In the genomic region with DNA sequence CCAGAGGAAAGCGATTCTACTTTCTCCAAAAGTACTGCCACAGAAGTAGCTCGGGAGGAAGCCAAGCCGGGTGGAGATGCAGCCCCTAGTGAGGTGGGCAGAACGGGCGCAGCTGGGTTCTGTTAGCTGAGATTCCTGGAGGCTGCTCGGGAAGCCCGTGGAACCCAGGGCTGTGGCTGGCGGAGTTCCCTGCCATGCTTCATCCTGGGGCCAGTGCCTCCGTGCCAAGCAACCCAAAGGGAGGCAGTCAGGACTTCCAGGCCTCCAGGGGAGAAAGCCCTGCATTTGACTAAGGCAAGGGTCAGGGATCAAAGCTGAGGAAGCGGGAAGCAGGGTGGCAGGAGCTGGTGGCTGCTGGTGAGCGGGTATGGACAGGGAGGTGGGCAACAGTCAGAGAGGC, we compare ENCODE assay signal across 16 cellular contexts. TPM values are rescaled to one million over a fixed set of nuclear protein-coding genes. Genes with fewer than 3 reads are reported as not detected.
A peak's percentile ranks its signal among the peaks of the same experiment; 100 is the strongest.
DNase-seq lines count a peak whose midpoint lies in the region; ATAC-seq and TF ChIP-seq lines count a peak whose summit lies in the region.
"Had no signal": no experiment of that assay in that cellular context is flagged by ENCODE, and none has a peak within 500 bp of the region (broad histone marks: within the 10 kb centered on the region; RNA-seq: fewer than 3 reads in every experiment).

No MANE protein-coding gene starts in this region.

- H3K27me3 ChIP-seq in lower lobe of right lung (ENCODE audit: low read depth) (no peaks in the 10 kb centered on the region), spleen (replicated peaks in 1 of 7) (no peaks in the 10 kb centered on the region)

- no peaks in the 10 kb centered on the region for H3K27me3 Mint-ChIP-seq in glutamatergic neuron (ENCODE audit: unreplicated experiment)
- H3K27me3 Mint-ChIP-seq in activated CD8-positive, alpha-beta T cell treated with anti-CD3 and anti-CD28 coated beads for 36 hours: no peaks in the 10 kb centered on the region
- H3K27me3 Mint-ChIP-seq: CD4-positive, alpha-beta memory T cell had no signal

- H3K9me3 Mint-ChIP-seq in glutamatergic neuron (ENCODE audit: unreplicated experiment): peaks cover 3% of the 10 kb centered on the region
- no peaks in the 10 kb centered on the region for H3K9me3 Mint-ChIP-seq in activated CD8-positive, alpha-beta T cell treated with anti-CD3 and anti-CD28 coated beads for 36 hours
- H3K9me3 Mint-ChIP-seq: CD4-positive, alpha-beta memory T cell; GM23338; H9 had no signal

- TF ChIP-seq POLR2A in spleen (IDR thresholded peaks at IDR 0.05): no peak

- H3K36me3 ChIP-seq in lower lobe of right lung (no peaks in the 10 kb centered on the region), spleen (peaks cover 0 to 87% (median 0%) of the 10 kb centered on the region in 6 donors)

- H3K9me3 ChIP-seq in lower lobe of right lung (no peaks in the 10 kb centered on the region), spleen (no peaks in the 10 kb centered on the region)

- TF ChIP-seq CTCF in glutamatergic neuron (IDR thresholded peaks at IDR 0.05; ENCODE audit: partially characterized antibody, unreplicated experiment) (no peak), lower lobe of right lung (IDR thresholded peaks at IDR 0.05) (no peak), spleen (IDR thresholded peaks at IDR 0.05 in 8 of 11, conservative IDR thresholded peaks at IDR 0.05 in 3 of 11) (no peak)
- TF ChIP-seq CTCF in activated CD8-positive, alpha-beta T cell treated with anti-CD3 and anti-CD28 coated beads for 36 hours (IDR thresholded peaks at IDR 0.05): no peak

- H3K36me3 Mint-ChIP-seq in glutamatergic neuron (ENCODE audit: unreplicated experiment): no peaks in the 10 kb centered on the region
- H3K36me3 Mint-ChIP-seq in activated CD8-positive, alpha-beta T cell treated with anti-CD3 and anti-CD28 coated beads for 36 hours (ENCODE audit: low read depth): peaks cover 28% of the 10 kb centered on the region
- H3K36me3 Mint-ChIP-seq: CD4-positive, alpha-beta memory T cell had no signal

- H3K4me1 Mint-ChIP-seq in glutamatergic neuron (ENCODE audit: low read depth, unreplicated experiment): no peaks in the 10 kb centered on the region
- H3K4me1 Mint-ChIP-seq in activated CD8-positive, alpha-beta T cell treated with anti-CD3 and anti-CD28 coated beads for 36 hours (ENCODE audit: low read depth): no peaks in the 10 kb centered on the region
- H3K4me1 Mint-ChIP-seq: CD4-positive, alpha-beta memory T cell; GM23338 had no signal

- H3K4me3 Mint-ChIP-seq in glutamatergic neuron (ENCODE audit: unreplicated experiment): no peak overlapping the region
- no peak overlapping the region for H3K4me3 Mint-ChIP-seq in activated CD8-positive, alpha-beta T cell treated with anti-CD3 and anti-CD28 coated beads for 36 hours
- H3K4me3 Mint-ChIP-seq: CD4-positive, alpha-beta memory T cell; GM23338; H9 had no signal

- intact Hi-C loops in lower lobe of right lung (cut with DNase I): no loop called here
- intact Hi-C loops in spleen (cut with DNase I; ENCODE audit: low total_unique reads): no loop called here
- intact Hi-C loops in activated CD8-positive, alpha-beta T cell treated with anti-CD3 and anti-CD28 coated beads for 36 hours (cut with micrococcal nuclease): no loop called here

- no peaks in the 10 kb centered on the region for H3K4me1 ChIP-seq in lower lobe of right lung
- no peaks in the 10 kb centered on the region for H3K4me1 ChIP-seq in spleen

- H3K27ac ChIP-seq in lower lobe of right lung (no peak overlapping the region), spleen (no peak overlapping the region)

- peak; percentile 6 for DNase-seq in glutamatergic neuron
- peak; percentile 21 for DNase-seq in lower lobe of right lung
- DNase-seq in spleen: peak; percentile 48
- DNase-seq in KBM-7: no peak
- no peak for DNase-seq in activated CD8-positive, alpha-beta T cell treated with anti-CD3 and anti-CD28 coated beads for 36 hours
- no peak for DNase-seq in NCI-H2227 (lab: John Stamatoyannopoulos, UW; ENCODE audit: unreplicated experiment)
- DNase-seq: C1 segment of cervical spinal cord; Calu3; CD4-positive, alpha-beta memory T cell; COR-L47; DMS53; DMS79 treated with DMSO at 0.1 percent for 48 hours; GF-D8; H9 had no signal

- H3K4me3 ChIP-seq in lower lobe of right lung (no peak overlapping the region), spleen (no peak overlapping the region)
- H3K4me3 ChIP-seq: GM23338 had no signal

- in situ Hi-C loops in KBM-7 (cut with MboI; ENCODE audit: low pct_unique_long_range_greater_than_20kb, low sequenced_read_pairs): no loop called here

- ATAC-seq in lower lobe of right lung: no peak
- no peak for ATAC-seq in activated CD8-positive, alpha-beta T cell treated with anti-CD3 and anti-CD28 coated beads for 36 hours
- ATAC-seq: GM23338, HCT116 had no signal

- H3K27ac Mint-ChIP-seq in glutamatergic neuron (ENCODE audit: unreplicated experiment): no peak overlapping the region
- H3K27ac Mint-ChIP-seq in activated CD8-positive, alpha-beta T cell treated with anti-CD3 and anti-CD28 coated beads for 36 hours: no peak overlapping the region
- H3K27ac Mint-ChIP-seq: GM23338, H9 had no signal

- CTCF ChIA-PET in activated CD8-positive, alpha-beta T cell treated with anti-CD3 and anti-CD28 coated beads for 36 hours (lab: Charles Lee): interaction anchor here (1.2 to 1.4 kb wide), 2 partner anchors 39 to 207 kb away, joined by 3 to 5 read pairs; no protein-coding TSS in a partner anchor

- WGBS in spleen, 5 donors: 90 to 98% (median 98%) methylated on average over 8 to 11 of the region's 11 CpGs

- POLR2A ChIA-PET in activated CD8-positive, alpha-beta T cell treated with anti-CD3 and anti-CD28 coated beads for 36 hours (lab: Charles Lee): interaction anchor here (0.7 to 1.0 kb wide), 2 partner anchors 16 to 61 kb away, joined by 3 read pairs; a partner anchor contains a TSS

RNA-seq across cellular contexts. Expression of a gene that starts 6.7 kb away (rescaled TPM):
- total RNA-seq in glutamatergic neuron (ENCODE audit: unreplicated experiment): 60.8 TPM
- total RNA-seq in lower lobe of right lung: 33.5 TPM
- total RNA-seq in spleen: 10 to 100 TPM; 43.1 to 59.6 (median 49.8) TPM
- 10 to 100 TPM; 23.7 to 32.4 (median 25.0) TPM for polyA plus RNA-seq in spleen
- total RNA-seq in activated CD8-positive, alpha-beta T cell treated with anti-CD3 and anti-CD28 coated beads for 36 hours: 10 to 100 TPM; 87.2 to 98.1 TPM

RNA-seq across cellular contexts. Expression of a gene that starts 32.1 kb away (rescaled TPM):
- total RNA-seq in glutamatergic neuron (ENCODE audit: unreplicated experiment) (7.5 TPM), lower lobe of right lung (1.4 TPM), spleen (1 to 10 TPM; 1.3 to 5.2 (median 3.2) TPM)
- 1 to 10 TPM; 1.3 to 4.9 (median 2.8) TPM for polyA plus RNA-seq in spleen
- 10 to 100 TPM; 39.4 to 41.4 TPM for total RNA-seq in activated CD8-positive, alpha-beta T cell treated with anti-CD3 and anti-CD28 coated beads for 36 hours
- polyA plus RNA-seq: CD4-positive, alpha-beta memory T cell had no signal

Comparison
In these comparisons a context has a peak if more than half of its experiments do, and no peak if none do; other contexts are left out.
1. DNase-seq: peak in glutamatergic neuron (single experiment), lower lobe of right lung (single experiment) and spleen (single experiment); none in KBM-7 (single experiment), activated CD8-positive, alpha-beta T cell treated with anti-CD3 and anti-CD28 coated beads for 36 hours (single experiment) and NCI-H2227 (single experiment).